In genomic region chr2:95276888-95277245, GRCh38 we compare ENCODE assay signal across 23 cellular contexts. TPM values are rescaled to one million over a fixed set of nuclear protein-coding genes. Genes with fewer than 3 reads are reported as not detected.
DNase-seq lines count a peak whose midpoint lies in the region; ATAC-seq and TF ChIP-seq lines count a peak whose summit lies in the region.
"Had no signal": no experiment of that assay in that cellular context is flagged by ENCODE, and none has a peak within 500 bp of the region (broad histone marks: within the 10 kb centered on the region; RNA-seq: fewer than 3 reads in every experiment).

No MANE protein-coding gene starts in this region.

- no peaks in the 10 kb centered on the region for H4K20me1 ChIP-seq in GM23338 (replicated peaks; ENCODE audit: insufficient read depth)
- H4K20me1 ChIP-seq: BLaER1 treated with 17β-estradiol and CSF1 and Interleukin-3, amounts not matched to agents 10 nM and 100 nM had no signal

- H3K36me3 Mint-ChIP-seq in GM23338 (ENCODE audit: low read depth): no peaks in the 10 kb centered on the region
- H3K36me3 Mint-ChIP-seq: activated CD8-positive, alpha-beta memory T cell treated with anti-CD3 and anti-CD28 coated beads, Interleukin-2, amount 10 ng/mL, durations not matched to agents 7 days and 5 days; activated naive CD4-positive, alpha-beta T cell treated with anti-CD3 and anti-CD28 coated beads, Interleukin-2, amount 10 ng/mL, durations not matched to agents 7 days and 5 days; naive thymus-derived CD4-positive, alpha-beta T cell had no signal

- H3K9me3 Mint-ChIP-seq in GM23338: no peaks in the 10 kb centered on the region
- H3K9me3 Mint-ChIP-seq: activated B cell treated with CpG ODN at 0.5 μM for 24 hours; effector memory CD8-positive, alpha-beta T cell; naive thymus-derived CD4-positive, alpha-beta T cell had no signal

- POLR2A ChIA-PET in RWPE1 (lab: Yijun Ruan, JAX; ENCODE audit: low non-redundant PET): no interaction called here

- peaks cover 31% of the 10 kb centered on the region; the same call in 2 of the 3 replicates for H3K4me1 Mint-ChIP-seq in GM23338
- H3K4me1 Mint-ChIP-seq: activated B cell treated with CpG ODN at 0.5 μM for 24 hours; activated CD8-positive, alpha-beta memory T cell treated with anti-CD3 and anti-CD28 coated beads, Interleukin-2, amount 10 ng/mL, durations not matched to agents 7 days and 5 days; activated naive CD4-positive, alpha-beta T cell treated with anti-CD3 and anti-CD28 coated beads, Interleukin-2, amount 10 ng/mL, durations not matched to agents 7 days and 5 days; naive thymus-derived CD4-positive, alpha-beta T cell had no signal

- H3K27ac Mint-ChIP-seq in GM23338: no peak overlapping the region
- H3K27ac Mint-ChIP-seq: activated B cell treated with CpG ODN at 0.5 μM for 24 hours; activated CD8-positive, alpha-beta memory T cell treated with anti-CD3 and anti-CD28 coated beads, Interleukin-2, amount 10 ng/mL, durations not matched to agents 7 days and 5 days; activated naive CD4-positive, alpha-beta T cell treated with anti-CD3 and anti-CD28 coated beads, Interleukin-2, amount 10 ng/mL, durations not matched to agents 7 days and 5 days; effector memory CD8-positive, alpha-beta T cell; naive thymus-derived CD4-positive, alpha-beta T cell had no signal

- H3K4me3 ChIP-seq in GM23338 (no peak overlapping the region), esophagus squamous epithelium (peak overlapping the region; percentile 5 to 62 (median 60)), sigmoid colon (no peak overlapping the region)
- H3K4me3 ChIP-seq: BLaER1 treated with 17β-estradiol and CSF1 and Interleukin-3, amounts not matched to agents 10 nM and 100 nM; upper lobe of left lung had no signal

- no peak for TF ChIP-seq POLR2A in esophagus squamous epithelium (IDR thresholded peaks at IDR 0.05)
- no peak for TF ChIP-seq POLR2A in sigmoid colon (IDR thresholded peaks at IDR 0.05)

- H3K9me2 ChIP-seq in GM23338 (ENCODE audit: insufficient read depth): no peaks in the 10 kb centered on the region

- H3K27me3 Mint-ChIP-seq in GM23338 (ENCODE audit: insufficient read depth, low read depth, poor library complexity): peaks cover 17% of the 10 kb centered on the region
- H3K27me3 Mint-ChIP-seq: activated B cell treated with CpG ODN at 0.5 μM for 24 hours; activated CD8-positive, alpha-beta memory T cell treated with anti-CD3 and anti-CD28 coated beads, Interleukin-2, amount 10 ng/mL, durations not matched to agents 7 days and 5 days; activated naive CD4-positive, alpha-beta T cell treated with anti-CD3 and anti-CD28 coated beads, Interleukin-2, amount 10 ng/mL, durations not matched to agents 7 days and 5 days; naive thymus-derived CD4-positive, alpha-beta T cell had no signal

- H3K4me3 Mint-ChIP-seq in GM23338: no peak overlapping the region
- H3K4me3 Mint-ChIP-seq: activated B cell treated with CpG ODN at 0.5 μM for 24 hours; activated CD8-positive, alpha-beta memory T cell treated with anti-CD3 and anti-CD28 coated beads, Interleukin-2, amount 10 ng/mL, durations not matched to agents 7 days and 5 days; activated naive CD4-positive, alpha-beta T cell treated with anti-CD3 and anti-CD28 coated beads, Interleukin-2, amount 10 ng/mL, durations not matched to agents 7 days and 5 days; effector memory CD8-positive, alpha-beta T cell; naive thymus-derived CD4-positive, alpha-beta T cell had no signal

- H3F3A ChIP-seq in GM23338 (replicated peaks; ENCODE audit: low read depth): no peaks in the 10 kb centered on the region

- H2AFZ ChIP-seq in GM23338: no peak overlapping the region

- no peak overlapping the region for H3K4me2 ChIP-seq in GM23338
- H3K4me2 ChIP-seq: KMS-11 had no signal

- intact Hi-C loops in esophagus squamous epithelium (cut with DNase I) (no loop called here), sigmoid colon (cut with DNase I) (no loop called here)

- ATAC-seq in GM23338 (peak; percentile 2; the same call in 1 of the 3 replicates), HG03196 (IDR thresholded peaks at IDR 0.05; ENCODE audit: unreplicated experiment) (no peak)
- ATAC-seq: activated CD8-positive, alpha-beta memory T cell treated with anti-CD3 and anti-CD28 coated beads, Interleukin-2, amount 10 ng/mL, durations not matched to agents 7 days and 5 days; effector memory CD8-positive, alpha-beta T cell; naive thymus-derived CD4-positive, alpha-beta T cell had no signal

- no peak for TF ChIP-seq EP300 in sigmoid colon (IDR thresholded peaks at IDR 0.05)

- H3K27me3 ChIP-seq in GM23338 (ENCODE audit: insufficient read depth) (no peaks in the 10 kb centered on the region), esophagus squamous epithelium (no peaks in the 10 kb centered on the region), sigmoid colon (no peaks in the 10 kb centered on the region)
- H3K27me3 ChIP-seq: BLaER1 treated with 17β-estradiol and CSF1 and Interleukin-3, amounts not matched to agents 10 nM and 100 nM; upper lobe of left lung had no signal

- WGBS in esophagus squamous epithelium, 2 donors: 82% methylated on average over 7 of the region's 9 CpGs; no CpG with 5 or more reads in 1 of the 2 donors
- WGBS in sigmoid colon, 2 donors: 71 to 91% methylated on average over 9 of the region's 9 CpGs

- no peak for TF ChIP-seq CTCF in GM23338 (conservative IDR thresholded peaks at IDR 0.05; ENCODE audit: low read depth in 2 of 2)
- no peak for TF ChIP-seq CTCF in RWPE1 (conservative IDR thresholded peaks at IDR 0.05; ENCODE audit: low read depth)
- no peak for TF ChIP-seq CTCF in esophagus squamous epithelium (IDR thresholded peaks at IDR 0.05)
- no peak for TF ChIP-seq CTCF in sigmoid colon (IDR thresholded peaks at IDR 0.05)

- CTCF ChIA-PET in RWPE1 (lab: Yijun Ruan, JAX): interaction anchor here (1.3 to 4.9 kb wide), 3 partner anchors 10 to 45 kb away, joined by 3 to 40 read pairs (median 9); no protein-coding TSS in a partner anchor

- H3K4me1 ChIP-seq in GM23338 (ENCODE audit: insufficient read depth) (peaks cover 8% of the 10 kb centered on the region), esophagus squamous epithelium (peaks cover 17 to 72% (median 23%) of the 10 kb centered on the region in 3 donors), sigmoid colon (no peaks in the 10 kb centered on the region)

- H3K36me3 ChIP-seq in GM23338 (ENCODE audit: insufficient read depth): no peaks in the 10 kb centered on the region
- H3K36me3 ChIP-seq in esophagus squamous epithelium: peaks cover 0 to 36% (median 16%) of the 10 kb centered on the region in 3 donors
- no peaks in the 10 kb centered on the region for H3K36me3 ChIP-seq in sigmoid colon
- H3K36me3 ChIP-seq: BLaER1 treated with 17β-estradiol and CSF1 and Interleukin-3, amounts not matched to agents 10 nM and 100 nM; upper lobe of left lung had no signal

- no peaks in the 10 kb centered on the region for H3K79me2 ChIP-seq in GM23338 (replicated peaks; ENCODE audit: insufficient read depth)

- no peak overlapping the region for H3K27ac ChIP-seq in GM23338 (ENCODE audit: low read depth)
- H3K27ac ChIP-seq in RWPE1: peak overlapping the region; percentile 84
- peak overlapping the region; percentile 85 to 96 (median 92) for H3K27ac ChIP-seq in esophagus squamous epithelium
- H3K27ac ChIP-seq in sigmoid colon: no peak overlapping the region
- H3K27ac ChIP-seq: BLaER1 treated with 17β-estradiol and CSF1 and Interleukin-3, amounts not matched to agents 10 nM and 100 nM; KMS-11; upper lobe of left lung had no signal

- DNase-seq in GM23338 (ENCODE audit: low spot score): no peak
- DNase-seq in RWPE1 (ENCODE audit: low spot score): no peak
- DNase-seq in esophagus squamous epithelium (lab: John Stamatoyannopoulos, UW): no peak
- DNase-seq in sigmoid colon: peak; percentile 45
- DNase-seq in LoVo (ENCODE audit: low spot score): no peak
- no peak for DNase-seq in inferior parietal cortex (ENCODE audit: extremely low spot score)
- DNase-seq in NCI-H526 (lab: John Stamatoyannopoulos, UW): no peak
- DNase-seq: activated B cell treated with CpG ODN at 0.5 μM for 24 hours; activated CD4-positive, alpha-beta T cell treated with anti-CD3 and anti-CD28 coated beads, Interleukin-2, amount 50 U/mL, for 1 hour; activated CD8-positive, alpha-beta memory T cell treated with anti-CD3 and anti-CD28 coated beads, Interleukin-2, amount 10 ng/mL, durations not matched to agents 7 days and 5 days; activated naive CD4-positive, alpha-beta T cell treated with anti-CD3 and anti-CD28 coated beads, Interleukin-2, amount 10 ng/mL, durations not matched to agents 7 days and 5 days; activated T-cell treated with anti-CD3 and anti-CD28 coated beads, Interleukin-2, amount 50 U/mL, for 48 hours; amniotic stem cell; effector memory CD8-positive, alpha-beta T cell; naive thymus-derived CD4-positive, alpha-beta T cell; NCI-H510A; retina; T1000 had no signal

- H3K9me3 ChIP-seq in esophagus squamous epithelium (no peaks in the 10 kb centered on the region), sigmoid colon (no peaks in the 10 kb centered on the region)
- H3K9me3 ChIP-seq: BLaER1 treated with 17β-estradiol and CSF1 and Interleukin-3, amounts not matched to agents 10 nM and 100 nM; Caco-2; upper lobe of left lung had no signal

TF ChIP-seq in GM23338, 12 proteins besides CTCF, POLR2A, EP300 and RAD21 (continues in another document):
- TF ChIP-seq ZNF114 (CRISPR knock-in tag; IDR thresholded peaks at IDR 0.05) (no peak), STAT1 (IDR thresholded peaks at IDR 0.05; ENCODE audit: unreplicated experiment) (no peak), EZH2 (IDR thresholded peaks at IDR 0.05; ENCODE audit: low read depth, unreplicated experiment) (no peak)

RNA-seq across cellular contexts. Expression of gene PROM2, which starts 2.6 kb away (rescaled TPM):
- 2.2 TPM in 2 replicates for total RNA-seq in GM23338 (2014; rRNA removed; shearing (Covaris generic))
- 1.1 and 2.1 TPM in 2 replicates for polyA plus RNA-seq in GM23338 (2016; fragmentation: Nextera tagmentation; extraction: Ambion mirVana)
- total RNA-seq in esophagus squamous epithelium: 100 to 1,000 TPM in 1 of 4 donors, 10 to 100 TPM in 3; 59.7 to 184 (median 83.5) TPM
- total RNA-seq in sigmoid colon: 1 to 10 TPM; 1.1 to 6.1 (median 1.9) TPM
- polyA plus RNA-seq in sigmoid colon: 10 to 100 TPM in 1 of 3 donors, 1 to 10 TPM in 2; 2.4 to 24.9 (median 2.5) TPM
- polyA plus RNA-seq: naive thymus-derived CD4-positive, alpha-beta T cell had no signal

RNA-seq across cellular contexts. Expression of gene KCNIP3, which starts 20.3 kb away (rescaled TPM):
- 0.83 and 2.6 TPM in 2 replicates for total RNA-seq in GM23338 (2014; rRNA removed; shearing (Covaris generic))
- polyA plus RNA-seq in GM23338 (2016; fragmentation: Nextera tagmentation; extraction: Ambion mirVana) (0.32 and 0.45 TPM in 2 replicates), sigmoid colon (1 to 10 TPM; 1.8 to 1.9 (median 1.8) TPM)
- total RNA-seq in esophagus squamous epithelium (1 to 10 TPM in 3 of 4 donors, under 1 TPM in 1; 0.15 to 7.4 (median 2.3) TPM), sigmoid colon (10 to 100 TPM; 11.8 to 23.8 (median 12.1) TPM)
- total RNA-seq: activated B cell treated with CpG ODN at 0.5 μM for 24 hours; activated CD8-positive, alpha-beta memory T cell treated with anti-CD3 and anti-CD28 coated beads, Interleukin-2, amount 10 ng/mL, durations not matched to agents 7 days and 5 days; Caco-2 had no signal
- polyA plus RNA-seq: naive thymus-derived CD4-positive, alpha-beta T cell had no signal

Comparison
In these comparisons a context has a peak if more than half of its experiments do, and no peak if none do; other contexts are left out.
1. H3K27ac ChIP-seq: peak in RWPE1 (single experiment) and esophagus squamous epithelium (4 of 4); none in GM23338 (single experiment) and sigmoid colon (0 of 4).
2. H3K4me3 ChIP-seq: peak in esophagus squamous epithelium (4 of 4); none in GM23338 (single experiment) and sigmoid colon (0 of 4).
3. RNA of gene PROM2, which starts 2.6 kb away (total RNA-seq): 59.7 to 184 TPM in esophagus squamous epithelium; 1.1 to 6.1 TPM in sigmoid colon and 2.2 TPM in GM23338; every median in the first group is over 4 times any median in the second.